In genomic region chr9:94603259-94603776, GRCh38 we compare ENCODE assay signal across 8 cellular contexts. TPM values are rescaled to one million over a fixed set of nuclear protein-coding genes. Genes with fewer than 3 reads are reported as not detected.
DNase-seq lines count a peak whose midpoint lies in the region; ATAC-seq, FAIRE-seq and TF ChIP-seq lines count a peak whose summit lies in the region.

No MANE protein-coding gene starts in this region.

- no peaks in the 10 kb centered on the region for H3K36me3 ChIP-seq in mucosa of descending colon (ENCODE audit: low read depth)

- ATAC-seq in CD4-positive, alpha-beta T cell (ENCODE audit: poor library complexity) = peak; percentile 96
- ATAC-seq in mucosa of descending colon (peak; percentile 66), HG03095 (IDR thresholded peaks at IDR 0.05; ENCODE audit: unreplicated experiment) (no peak)

- DNase-seq in CD4-positive, alpha-beta T cell = peak; percentile 38 to 64 (median 53)
- DNase-seq in HFFc6 = peak; percentile 33
- peak; percentile 29 for DNase-seq in NCI-H748 treated with DMSO at 0.1 percent for 48 hours (lab: John Stamatoyannopoulos, UW)
- DNase-seq in activated CD8-positive, alpha-beta memory T cell treated with anti-CD3 and anti-CD28 coated beads for 1 hour (ENCODE audit: extremely low read depth in 1 of 2, low read depth in 1 of 2) = peak; percentile 17 to 22
- peak; percentile 81 to 96 (median 89) for DNase-seq in mucosa of descending colon
- DNase-seq in stimulated activated CD8-positive, alpha-beta memory T cell treated with anti-CD3 and anti-CD28 coated beads, Interleukin-2, amount 100 ng/mL, for 1 hour (ENCODE audit: low read depth in 2 of 2) = peak; percentile 16 to 31

- H3K4me1 Mint-ChIP-seq in CD4-positive, alpha-beta T cell (ENCODE audit: low read depth) = peaks cover 7% of the 10 kb centered on the region
- peaks cover 6% of the 10 kb centered on the region for H3K4me1 Mint-ChIP-seq in HFFc6 (ENCODE audit: low read depth)

- peak; percentile 50 for TF ChIP-seq CTCF in CD4-positive, alpha-beta T cell (IDR thresholded peaks at IDR 0.05)
- peak; percentile 82 for TF ChIP-seq CTCF in HFFc6 (IDR thresholded peaks at IDR 0.05)
- peak; percentile 30 for TF ChIP-seq CTCF in mucosa of descending colon (IDR thresholded peaks at IDR 0.05)

- intact Hi-C loops in CD4-positive, alpha-beta T cell (cut with DNase I, micrococcal nuclease) = no loop called here
- intact Hi-C loops in mucosa of descending colon (cut with DNase I, micrococcal nuclease) = no loop called here

- H3K27ac Mint-ChIP-seq in CD4-positive, alpha-beta T cell = no peak overlapping the region
- no peak overlapping the region for H3K27ac Mint-ChIP-seq in HFFc6

- peaks cover 54% of the 10 kb centered on the region for H3K4me1 ChIP-seq in mucosa of descending colon (ENCODE audit: low read depth)

- no peak overlapping the region for H3K4me3 Mint-ChIP-seq in CD4-positive, alpha-beta T cell
- H3K4me3 Mint-ChIP-seq in HFFc6 = no peak overlapping the region

- H3K27ac ChIP-seq in CD4-positive, alpha-beta T cell (ENCODE audit: low read depth, low read length) = no peak overlapping the region

- H3K4me3 ChIP-seq in mucosa of descending colon = no peak overlapping the region

- no peaks in the 10 kb centered on the region for H3K27me3 ChIP-seq in CD4-positive, alpha-beta T cell (ENCODE audit: control insufficient read depth, insufficient read depth, low read length)

- peaks cover 6% of the 10 kb centered on the region for H3K27me3 Mint-ChIP-seq in CD4-positive, alpha-beta T cell
- peaks cover 48% of the 10 kb centered on the region for H3K27me3 Mint-ChIP-seq in HFFc6 (ENCODE audit: insufficient read depth)

- POLR2A ChIA-PET in CD4-positive, alpha-beta T cell (lab: Charles Lee) = no interaction called here

- FAIRE-seq in endometrium (lab: Jason Lieb, UNC) = peak; percentile 31

- CTCF ChIA-PET in CD4-positive, alpha-beta T cell (lab: Charles Lee) = no interaction called here

- no peaks in the 10 kb centered on the region for H3K9me3 Mint-ChIP-seq in CD4-positive, alpha-beta T cell
- no peaks in the 10 kb centered on the region for H3K9me3 Mint-ChIP-seq in HFFc6

- no peaks in the 10 kb centered on the region for H3K9me3 ChIP-seq in CD4-positive, alpha-beta T cell (ENCODE audit: control insufficient read depth, low read length)
- no peaks in the 10 kb centered on the region for H3K9me3 ChIP-seq in mucosa of descending colon

- H3K36me3 Mint-ChIP-seq in CD4-positive, alpha-beta T cell (ENCODE audit: low read depth) = no peaks in the 10 kb centered on the region
- no peaks in the 10 kb centered on the region for H3K36me3 Mint-ChIP-seq in HFFc6 (ENCODE audit: low read depth)

RNA-seq across cellular contexts. Expression of gene FBP2, which starts 9.7 kb away (rescaled TPM):
- not detected for total RNA-seq in CD4-positive, alpha-beta T cell
- not detected for total RNA-seq in HFFc6 (2021; fragmentation: NEBNext Ultra II Directional; extraction: Animal tissue kit (Norgen Biotek cat#: 25700))
- not detected for total RNA-seq in mucosa of descending colon

RNA-seq across cellular contexts. Expression of gene FBP1, which starts 36.0 kb away (rescaled TPM):
- total RNA-seq in CD4-positive, alpha-beta T cell = 1 to 10 TPM; 3.0 to 3.6 TPM
- total RNA-seq in HFFc6 (2021; fragmentation: NEBNext Ultra II Directional; extraction: Animal tissue kit (Norgen Biotek cat#: 25700)) = not detected
- total RNA-seq in mucosa of descending colon = 10 to 100 TPM; 17.6 to 52.4 (median 48.6) TPM

RNA-seq across cellular contexts. Expression of gene PCAT7, which starts 48.4 kb away (rescaled TPM):
- total RNA-seq in CD4-positive, alpha-beta T cell = not detected
- total RNA-seq in HFFc6 (2021; fragmentation: NEBNext Ultra II Directional; extraction: Animal tissue kit (Norgen Biotek cat#: 25700)) = not detected
- total RNA-seq in mucosa of descending colon = 1 to 10 TPM in 2 of 3 donors, under 1 TPM in 1; 0.60 to 2.2 (median 1.2) TPM

Comparison
In these comparisons a context has a peak if more than half of its experiments do, and no peak if none do; other contexts are left out.
1. DNase-seq: peak in every context shown above with its lines; median percentile 89 in mucosa of descending colon; 53 in CD4-positive, alpha-beta T cell; 33 in HFFc6; 29 in NCI-H748 treated with DMSO at 0.1 percent for 48 hours; 24 in stimulated activated CD8-positive, alpha-beta memory T cell treated with anti-CD3 and anti-CD28 coated beads, Interleukin-2, amount 100 ng/mL, for 1 hour; 20 in activated CD8-positive, alpha-beta memory T cell treated with anti-CD3 and anti-CD28 coated beads for 1 hour.
2. CTCF ChIP-seq: peak in every context shown above with its lines; median percentile 82 in HFFc6; 50 in CD4-positive, alpha-beta T cell; 30 in mucosa of descending colon.
3. RNA of gene FBP1, which starts 36.0 kb away (total RNA-seq): 17.6 to 52.4 TPM in mucosa of descending colon; 3.0 to 3.6 TPM in CD4-positive, alpha-beta T cell and not detected in HFFc6; every median in the first group is over 4 times any median in the second.